8 cellular contexts compared by ENCODE assay signal in the genomic region with DNA sequence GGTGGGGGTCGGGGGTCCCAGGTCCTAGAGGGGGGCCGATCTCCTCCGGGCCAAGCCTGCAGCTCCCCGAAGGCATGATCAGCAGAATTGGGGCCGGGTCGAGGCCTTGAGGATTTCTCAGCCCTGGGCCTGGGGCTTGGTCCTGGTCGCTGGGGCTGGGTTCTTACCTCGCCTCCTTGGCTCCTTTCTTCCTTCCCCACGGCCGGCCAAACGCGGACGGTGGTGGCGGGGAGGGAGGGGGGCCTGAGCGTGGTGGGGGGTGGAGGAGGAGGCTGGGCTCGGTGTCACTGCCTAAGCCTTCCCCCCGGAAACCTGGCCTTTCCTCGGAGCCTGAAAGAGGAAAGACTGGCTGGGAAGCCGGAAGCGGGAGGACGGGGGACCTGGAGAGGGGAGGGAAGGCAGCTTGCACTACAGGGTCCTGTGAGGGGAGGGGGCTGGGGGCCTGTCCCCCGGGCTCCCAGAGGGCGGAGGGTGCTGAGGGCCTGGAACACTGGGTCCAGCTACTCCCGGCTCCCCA. TPM values are rescaled to one million over a fixed set of nuclear protein-coding genes. Genes with fewer than 3 reads are reported as not detected.
DNase-seq lines count a peak whose midpoint lies in the region; ATAC-seq and TF ChIP-seq lines count a peak whose summit lies in the region.

A gene with protein sequence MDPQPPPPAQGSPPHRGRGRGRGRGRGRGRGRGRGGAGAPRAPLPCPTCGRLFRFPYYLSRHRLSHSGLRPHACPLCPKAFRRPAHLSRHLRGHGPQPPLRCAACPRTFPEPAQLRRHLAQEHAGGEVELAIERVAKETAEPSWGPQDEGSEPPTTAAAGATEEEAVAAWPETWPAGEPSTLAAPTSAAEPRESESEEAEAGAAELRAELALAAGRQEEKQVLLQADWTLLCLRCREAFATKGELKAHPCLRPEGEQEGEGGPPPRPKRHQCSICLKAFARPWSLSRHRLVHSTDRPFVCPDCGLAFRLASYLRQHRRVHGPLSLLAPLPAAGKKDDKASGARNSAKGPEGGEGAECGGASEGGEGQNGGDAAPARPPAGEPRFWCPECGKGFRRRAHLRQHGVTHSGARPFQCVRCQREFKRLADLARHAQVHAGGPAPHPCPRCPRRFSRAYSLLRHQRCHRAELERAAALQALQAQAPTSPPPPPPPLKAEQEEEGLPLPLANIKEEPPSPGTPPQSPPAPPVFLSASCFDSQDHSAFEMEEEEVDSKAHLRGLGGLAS (minus strand): TSS at position 221 of the 517 bp plus-strand sequence. CDS start 1,209 bp downstream, outside the sequence.

- H3K4me1 ChIP-seq in esophagus muscularis mucosa (peaks cover 14 to 36% (median 31%) of the 10 kb centered on the region in 4 donors), muscle layer of duodenum (ENCODE audit: control insufficient read depth in 1 of 2, insufficient read depth in 2 of 2, low read length in 2 of 2) (peaks cover 6 to 27% of the 10 kb centered on the region in 2 donors)

- H3K9me3 ChIP-seq in esophagus muscularis mucosa, result no peaks in the 10 kb centered on the region
- no peaks in the 10 kb centered on the region for H3K9me3 ChIP-seq in muscle layer of duodenum (ENCODE audit: control insufficient read depth in 1 of 2, low read length in 2 of 2)

- 1% methylated on average over 16 of the region's 24 CpGs for WGBS in esophagus muscularis mucosa

- H3K9me3 Mint-ChIP-seq in activated T-cell treated with anti-CD3 and anti-CD28 coated beads, Interleukin-2, amount 50 U/mL, for 24 hours, result no peaks in the 10 kb centered on the region

- TF ChIP-seq POLR2A in esophagus muscularis mucosa (IDR thresholded peaks at IDR 0.05; ENCODE audit: low read depth), result no peak

- TF ChIP-seq EP300 in Ishikawa (IDR thresholded peaks at IDR 0.05; ENCODE audit: borderline replicate concordance), result no peak
- TF ChIP-seq EP300 in esophagus muscularis mucosa (IDR thresholded peaks at IDR 0.05), result no peak

- peaks cover 23% of the 10 kb centered on the region for H3K4me1 Mint-ChIP-seq in activated T-cell treated with anti-CD3 and anti-CD28 coated beads, Interleukin-2, amount 50 U/mL, for 24 hours (ENCODE audit: low read depth)

- no peak for TF ChIP-seq RAD21 in Ishikawa (IDR thresholded peaks at IDR 0.05; ENCODE audit: low read depth)

- H3K36me3 ChIP-seq in esophagus muscularis mucosa (peaks cover 19 to 27% (median 25%) of the 10 kb centered on the region in 4 donors), muscle layer of duodenum (ENCODE audit: control insufficient read depth in 1 of 2, insufficient read depth in 2 of 2, low read length in 2 of 2) (peaks cover 9 to 24% of the 10 kb centered on the region in 2 donors)

- H3K4me3 ChIP-seq in esophagus muscularis mucosa, result peak within 1 kb of the TSS; percentile 67 to 98 (median 80)
- peak within 1 kb of the TSS; percentile 71 to 77 for H3K4me3 ChIP-seq in muscle layer of duodenum (ENCODE audit: low read depth in 1 of 2, low read length in 2 of 2)

- no peak for ATAC-seq in HG03095 (IDR thresholded peaks at IDR 0.05; ENCODE audit: unreplicated experiment)

- H3K27ac Mint-ChIP-seq in activated T-cell treated with anti-CD3 and anti-CD28 coated beads, Interleukin-2, amount 50 U/mL, for 24 hours, result peak within 1 kb of the TSS; percentile 93

- peak in 1 of 3 experiments; percentile 9 for TF ChIP-seq CTCF in esophagus muscularis mucosa (IDR thresholded peaks at IDR 0.05)

- H3K36me3 Mint-ChIP-seq in activated T-cell treated with anti-CD3 and anti-CD28 coated beads, Interleukin-2, amount 50 U/mL, for 24 hours (ENCODE audit: low read depth), result peaks cover 20% of the 10 kb centered on the region

- peak; percentile 85 for DNase-seq in ELF-1 (ENCODE audit: low read depth, low spot score)
- peak; percentile 95 for DNase-seq in OCI-M1 (lab: John Stamatoyannopoulos, UW)
- peak; percentile 89 for DNase-seq in activated T-cell treated with anti-CD3 and anti-CD28 coated beads, Interleukin-2, amount 50 U/mL, for 24 hours
- DNase-seq in esophagus muscularis mucosa (ENCODE audit: extremely low spot score), result peak; percentile 96
- DNase-seq in stimulated activated CD8-positive, alpha-beta memory T cell treated with anti-CD3 and anti-CD28 coated beads, Interleukin-4, amount 100 ng/mL, for 4 hours (ENCODE audit: low read depth in 2 of 2, low spot score in 1 of 2), result peak; percentile 49 to 56

- H3K27me3 ChIP-seq in esophagus muscularis mucosa (peaks cover 0 to under 1% (median 0%) of the 10 kb centered on the region in 4 donors), muscle layer of duodenum (ENCODE audit: low read depth, low read length) (no peaks in the 10 kb centered on the region)

- peak within 1 kb of the TSS; percentile 86 to 95 (median 90) for H3K27ac ChIP-seq in esophagus muscularis mucosa (replicated peaks in 1 of 4)
- peak within 1 kb of the TSS; percentile 74 for H3K27ac ChIP-seq in muscle layer of duodenum (ENCODE audit: low read length)

- H3K4me3 Mint-ChIP-seq in activated T-cell treated with anti-CD3 and anti-CD28 coated beads, Interleukin-2, amount 50 U/mL, for 24 hours, result peak within 1 kb of the TSS; percentile 81

- intact Hi-C loops in esophagus muscularis mucosa (cut with DNase I), result loop anchor here (2.0 kb wide), 1 partner anchor 64 kb away; no protein-coding TSS in a partner anchor

- H3K27me3 Mint-ChIP-seq in activated T-cell treated with anti-CD3 and anti-CD28 coated beads, Interleukin-2, amount 50 U/mL, for 24 hours, result no peaks in the 10 kb centered on the region

TF ChIP-seq in Ishikawa, 13 proteins besides CTCF, POLR2A, EP300 and RAD21:
- TF ChIP-seq, protein P1, sequence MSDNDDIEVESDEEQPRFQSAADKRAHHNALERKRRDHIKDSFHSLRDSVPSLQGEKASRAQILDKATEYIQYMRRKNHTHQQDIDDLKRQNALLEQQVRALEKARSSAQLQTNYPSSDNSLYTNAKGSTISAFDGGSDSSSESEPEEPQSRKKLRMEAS (IDR thresholded peaks at IDR 0.05), result peak; percentile 74
- TF ChIP-seq CEBPB (IDR thresholded peaks at IDR 0.05) (peak; percentile 9; the same call in 1 of the 2 replicates), TCF12 (IDR thresholded peaks at IDR 0.05; ENCODE audit: low read depth) (0 out of 2 replicates have a peak, but pooled peaks have one; percentile 43), FOXM1 (IDR thresholded peaks at IDR 0.05; ENCODE audit: borderline replicate concordance, low read depth) (no peak), YY1 (IDR thresholded peaks at IDR 0.05; ENCODE audit: low read depth) (peak; percentile 70), EGR1 (IDR thresholded peaks at IDR 0.05) (no peak), CREB1 (IDR thresholded peaks at IDR 0.05; ENCODE audit: low read depth) (no peak), TEAD4 (IDR thresholded peaks at IDR 0.05) (0 out of 2 replicates have a peak, but pooled peaks have one; percentile 29), ZBTB7A (IDR thresholded peaks at IDR 0.05; ENCODE audit: low read depth) (peak; percentile 83; the same call in 1 of the 2 replicates), TAF1 (IDR thresholded peaks at IDR 0.05; ENCODE audit: low read depth) (no peak; the same call in 1 of the 2 replicates), NFIC (IDR thresholded peaks at IDR 0.05) (peak; percentile 28; the same call in 1 of the 2 replicates)
- TF ChIP-seq, protein P2, sequence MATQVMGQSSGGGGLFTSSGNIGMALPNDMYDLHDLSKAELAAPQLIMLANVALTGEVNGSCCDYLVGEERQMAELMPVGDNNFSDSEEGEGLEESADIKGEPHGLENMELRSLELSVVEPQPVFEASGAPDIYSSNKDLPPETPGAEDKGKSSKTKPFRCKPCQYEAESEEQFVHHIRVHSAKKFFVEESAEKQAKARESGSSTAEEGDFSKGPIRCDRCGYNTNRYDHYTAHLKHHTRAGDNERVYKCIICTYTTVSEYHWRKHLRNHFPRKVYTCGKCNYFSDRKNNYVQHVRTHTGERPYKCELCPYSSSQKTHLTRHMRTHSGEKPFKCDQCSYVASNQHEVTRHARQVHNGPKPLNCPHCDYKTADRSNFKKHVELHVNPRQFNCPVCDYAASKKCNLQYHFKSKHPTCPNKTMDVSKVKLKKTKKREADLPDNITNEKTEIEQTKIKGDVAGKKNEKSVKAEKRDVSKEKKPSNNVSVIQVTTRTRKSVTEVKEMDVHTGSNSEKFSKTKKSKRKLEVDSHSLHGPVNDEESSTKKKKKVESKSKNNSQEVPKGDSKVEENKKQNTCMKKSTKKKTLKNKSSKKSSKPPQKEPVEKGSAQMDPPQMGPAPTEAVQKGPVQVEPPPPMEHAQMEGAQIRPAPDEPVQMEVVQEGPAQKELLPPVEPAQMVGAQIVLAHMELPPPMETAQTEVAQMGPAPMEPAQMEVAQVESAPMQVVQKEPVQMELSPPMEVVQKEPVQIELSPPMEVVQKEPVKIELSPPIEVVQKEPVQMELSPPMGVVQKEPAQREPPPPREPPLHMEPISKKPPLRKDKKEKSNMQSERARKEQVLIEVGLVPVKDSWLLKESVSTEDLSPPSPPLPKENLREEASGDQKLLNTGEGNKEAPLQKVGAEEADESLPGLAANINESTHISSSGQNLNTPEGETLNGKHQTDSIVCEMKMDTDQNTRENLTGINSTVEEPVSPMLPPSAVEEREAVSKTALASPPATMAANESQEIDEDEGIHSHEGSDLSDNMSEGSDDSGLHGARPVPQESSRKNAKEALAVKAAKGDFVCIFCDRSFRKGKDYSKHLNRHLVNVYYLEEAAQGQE (IDR thresholded peaks at IDR 0.05; ENCODE audit: low read depth), result no peak
- TF ChIP-seq, protein P3, sequence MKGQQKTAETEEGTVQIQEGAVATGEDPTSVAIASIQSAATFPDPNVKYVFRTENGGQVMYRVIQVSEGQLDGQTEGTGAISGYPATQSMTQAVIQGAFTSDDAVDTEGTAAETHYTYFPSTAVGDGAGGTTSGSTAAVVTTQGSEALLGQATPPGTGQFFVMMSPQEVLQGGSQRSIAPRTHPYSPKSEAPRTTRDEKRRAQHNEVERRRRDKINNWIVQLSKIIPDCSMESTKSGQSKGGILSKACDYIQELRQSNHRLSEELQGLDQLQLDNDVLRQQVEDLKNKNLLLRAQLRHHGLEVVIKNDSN (IDR thresholded peaks at IDR 0.05), result peak; percentile 57; the same call in 1 of the 2 replicates

RNA-seq across cellular contexts. Expression of the gene that starts here (rescaled TPM):
- 10 to 100 TPM in 1 of 4 donors, 1 to 10 TPM in 3; 4.2 to 11.1 (median 8.1) TPM for total RNA-seq in esophagus muscularis mucosa
